16 cellular contexts compared by ENCODE assay signal in genomic region chr11:44516688-44517301, GRCh38. TPM values are rescaled to one million over a fixed set of nuclear protein-coding genes. Genes with fewer than 3 reads are reported as not detected.
DNase-seq lines count a peak whose midpoint lies in the region; ATAC-seq and TF ChIP-seq lines count a peak whose summit lies in the region.
"Had no signal": no experiment of that assay in that cellular context is flagged by ENCODE, and none has a peak within 500 bp of the region (broad histone marks: within the 10 kb centered on the region; RNA-seq: fewer than 3 reads in every experiment).

No MANE protein-coding gene starts in this region.

- H3K4me1 Mint-ChIP-seq in nephron = peaks cover 75% of the 10 kb centered on the region
- no peaks in the 10 kb centered on the region for H3K4me1 Mint-ChIP-seq in naive thymus-derived CD8-positive, alpha-beta T cell
- H3K4me1 Mint-ChIP-seq: CD4-positive, alpha-beta memory T cell had no signal

- H3K4me3 Mint-ChIP-seq in nephron = peak overlapping the region in 2 of 3 experiments; percentile 29 to 37
- no peak overlapping the region for H3K4me3 Mint-ChIP-seq in naive thymus-derived CD8-positive, alpha-beta T cell
- H3K4me3 Mint-ChIP-seq: HFFc6 had no signal

- H3K36me3 ChIP-seq in gastrocnemius medialis = no peaks in the 10 kb centered on the region
- H3K36me3 ChIP-seq: BE2C had no signal

- H3K4me1 ChIP-seq in gastrocnemius medialis = no peaks in the 10 kb centered on the region
- H3K4me1 ChIP-seq: BE2C had no signal

- no peak overlapping the region for H3K4me3 ChIP-seq in gastrocnemius medialis

- intact Hi-C loops in gastrocnemius medialis (cut with DNase I; ENCODE audit: low total_unique reads) = no loop called here

- H3K27ac Mint-ChIP-seq in nephron = peak overlapping the region; percentile 13 to 77 (median 77)
- H3K27ac Mint-ChIP-seq in naive thymus-derived CD8-positive, alpha-beta T cell = no peak overlapping the region
- H3K27ac Mint-ChIP-seq: CD4-positive, alpha-beta memory T cell; HFFc6 had no signal

- no peaks in the 10 kb centered on the region for H3K27me3 ChIP-seq in gastrocnemius medialis
- H3K27me3 ChIP-seq: BE2C had no signal

- H3K36me3 Mint-ChIP-seq in nephron (ENCODE audit: low read depth) = no peaks in the 10 kb centered on the region
- no peaks in the 10 kb centered on the region for H3K36me3 Mint-ChIP-seq in naive thymus-derived CD8-positive, alpha-beta T cell
- H3K36me3 Mint-ChIP-seq: CD4-positive, alpha-beta memory T cell had no signal

- H3K27me3 Mint-ChIP-seq in nephron (ENCODE audit: low read depth) = peaks cover 31% of the 10 kb centered on the region
- H3K27me3 Mint-ChIP-seq in naive thymus-derived CD8-positive, alpha-beta T cell = peaks cover 10 to 64% (median 17%) of the 10 kb centered on the region in 5 donors

- no peaks in the 10 kb centered on the region for H3K9me3 ChIP-seq in gastrocnemius medialis
- H3K9me3 ChIP-seq: BE2C had no signal

- TF ChIP-seq CTCF in nephron (IDR thresholded peaks at IDR 0.05; ENCODE audit: unreplicated experiment in 3 of 3) = no peak
- no peak for TF ChIP-seq CTCF in gastrocnemius medialis (IDR thresholded peaks at IDR 0.05 in 4 of 5, conservative IDR thresholded peaks at IDR 0.05 in 1 of 5)

- peak; percentile 29 for DNase-seq in NCI-H1694 (lab: John Stamatoyannopoulos, UW)
- DNase-seq in NCI-H2171 treated with DMSO at 0.1 percent for 48 hours (lab: John Stamatoyannopoulos, UW) = peak; percentile 39
- no peak for DNase-seq in naive thymus-derived CD8-positive, alpha-beta T cell
- no peak for DNase-seq in stimulated activated CD4-positive, alpha-beta T cell treated with anti-CD3 and anti-CD28 coated beads, Interleukin-1b, Interleukin-23, amount 100 ng/mL, for 48 hours
- DNase-seq in gastrocnemius medialis = no peak
- DNase-seq: BE2C; CD4-positive, alpha-beta memory T cell; DND-41; GDM1; HCEC 1CT; HFFc6 had no signal

- H3K9me3 Mint-ChIP-seq in nephron = no peaks in the 10 kb centered on the region
- H3K9me3 Mint-ChIP-seq in naive thymus-derived CD8-positive, alpha-beta T cell = no peaks in the 10 kb centered on the region
- H3K9me3 Mint-ChIP-seq: CD4-positive, alpha-beta memory T cell; HFFc6 had no signal

- ATAC-seq in SK-N-SH treated with all-trans-retinoic acid at 6 μM for 48 hours = peak; percentile 57
- ATAC-seq in GM19467 (IDR thresholded peaks at IDR 0.05; ENCODE audit: unreplicated experiment) = no peak
- no peak for ATAC-seq in naive thymus-derived CD8-positive, alpha-beta T cell
- ATAC-seq in gastrocnemius medialis = no peak

- in situ Hi-C loops in gastrocnemius medialis (cut with MboI; ENCODE audit: low sequenced_read_pairs in 4 of 4) = no loop called here

- no peak for TF ChIP-seq POLR2A in gastrocnemius medialis (IDR thresholded peaks at IDR 0.05)

- no peak overlapping the region for H3K27ac ChIP-seq in gastrocnemius medialis
- H3K27ac ChIP-seq: C4-2B, HL-60 had no signal

- POLR2A ChIA-PET in naive thymus-derived CD8-positive, alpha-beta T cell (lab: Charles Lee) = no interaction called here

TF ChIP-seq in SK-N-SH treated with all-trans-retinoic acid at 6 μM for 48 hours, 23 proteins besides CTCF, POLR2A, EP300 and RAD21:
- TF ChIP-seq TSHZ2 (CRISPR knock-in tag; IDR thresholded peaks at IDR 0.05) = no peak
- TF ChIP-seq ESRRG (CRISPR knock-in tag; IDR thresholded peaks at IDR 0.05) = no peak
- no peak for TF ChIP-seq CREB5 (CRISPR knock-in tag; IDR thresholded peaks at IDR 0.05; ENCODE audit: low read depth)
- TF ChIP-seq ZNF70 (CRISPR knock-in tag; IDR thresholded peaks at IDR 0.05) = no peak
- TF ChIP-seq BACH2 (CRISPR knock-in tag; IDR thresholded peaks at IDR 0.05; ENCODE audit: borderline replicate concordance) = no peak
- no peak for TF ChIP-seq ZNF8 (CRISPR knock-in tag; IDR thresholded peaks at IDR 0.05)
- TF ChIP-seq ZFP3 (CRISPR knock-in tag; IDR thresholded peaks at IDR 0.05) = no peak
TF ChIP-seq in SK-N-SH treated with all-trans-retinoic acid at 6 μM for 48 hours: peak in this region for 0.

RNA-seq across cellular contexts. Expression of gene CD82, which starts 48.7 kb away (rescaled TPM):
- 10 to 100 TPM; 24.1 to 28.7 TPM for total RNA-seq in naive thymus-derived CD8-positive, alpha-beta T cell
- polyA plus RNA-seq in naive thymus-derived CD8-positive, alpha-beta T cell = 10 to 100 TPM; 21.1 to 29.9 (median 21.1) TPM
- total RNA-seq in gastrocnemius medialis = 10 to 100 TPM in 3 of 4 donors, 1 to 10 TPM in 1; 4.5 to 17.5 (median 13.5) TPM

Comparison
In these comparisons a context has a peak if more than half of its experiments do, and no peak if none do; other contexts are left out.
1. DNase-seq: peak in NCI-H1694 (single experiment) and NCI-H2171 treated with DMSO at 0.1 percent for 48 hours (single experiment); none in naive thymus-derived CD8-positive, alpha-beta T cell (0 of 10), stimulated activated CD4-positive, alpha-beta T cell treated with anti-CD3 and anti-CD28 coated beads, Interleukin-1b, Interleukin-23, amount 100 ng/mL, for 48 hours (single experiment) and gastrocnemius medialis (0 of 2).
2. H3K27ac Mint-ChIP-seq: peak in nephron (3 of 3); none in naive thymus-derived CD8-positive, alpha-beta T cell (0 of 10).
3. H3K4me3 Mint-ChIP-seq: peak in nephron (2 of 3); none in naive thymus-derived CD8-positive, alpha-beta T cell (0 of 10).